In the genomic region with DNA sequence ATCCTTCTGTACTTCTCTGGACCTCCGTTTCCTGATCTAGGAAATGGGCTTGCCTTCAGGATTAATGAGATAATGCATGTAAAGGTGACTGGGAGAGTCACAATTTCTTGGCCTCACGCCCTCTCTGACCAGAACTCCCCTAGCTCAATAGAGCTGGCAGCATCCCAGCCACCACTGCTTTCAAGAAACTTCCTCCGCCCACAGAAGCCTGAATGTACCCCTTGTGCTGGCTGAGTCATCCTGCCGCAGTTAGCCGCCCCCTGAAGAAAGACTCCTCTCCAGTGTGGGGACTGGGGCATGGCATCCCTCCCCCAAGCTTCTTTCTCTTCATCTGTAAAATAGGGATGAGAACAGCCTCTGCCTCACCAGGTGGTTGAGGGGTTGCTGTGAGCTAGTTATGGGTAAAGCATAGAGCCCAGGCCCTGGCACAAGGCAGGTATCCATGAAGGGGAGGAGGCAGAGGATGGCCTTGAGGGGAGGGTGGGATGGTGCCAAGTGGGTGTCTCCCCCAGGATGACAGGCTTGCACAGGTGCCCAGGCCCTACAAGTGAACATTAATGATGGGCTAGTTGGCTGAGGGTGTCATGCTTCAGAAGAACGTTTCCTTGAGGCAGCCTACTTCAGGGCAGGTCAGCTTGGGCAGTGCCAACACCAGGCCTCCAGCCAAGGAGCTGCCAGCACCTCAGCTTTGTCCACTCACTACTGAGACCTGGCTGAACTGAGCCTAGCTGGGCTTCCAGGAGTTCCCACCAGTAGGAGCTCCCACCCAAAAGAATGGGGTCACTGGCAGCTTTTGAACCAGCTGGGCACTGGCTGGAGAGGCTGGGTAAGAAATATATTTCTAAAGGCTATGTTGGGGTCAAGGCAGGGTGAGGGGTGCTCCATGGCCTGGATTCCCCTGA, we compare ENCODE assay signal across 8 cellular contexts. TPM values are rescaled to one million over a fixed set of nuclear protein-coding genes. Genes with fewer than 3 reads are reported as not detected.
DNase-seq lines count a peak whose midpoint lies in the region; ATAC-seq, FAIRE-seq and TF ChIP-seq lines count a peak whose summit lies in the region.

No MANE protein-coding gene starts in this region.

- FAIRE-seq in H54 (lab: Jason Lieb, UNC): no peak

- no peak for TF ChIP-seq POLR2A in H54 (IDR thresholded peaks at IDR 0.05; ENCODE audit: low read depth, low read length)

- DNase-seq in Daoy (ENCODE audit: low read depth) (peak; percentile 98), fibroblast of gingiva (ENCODE audit: low read depth) (peak; percentile 50), renal cortical epithelial cell (ENCODE audit: low read depth) (peak; percentile 97), NCI-H82 (lab: John Stamatoyannopoulos, UW) (no peak), cerebellum (ENCODE audit: low spot score) (no peak), H54 (ENCODE audit: insufficient read length, low spot score) (no peak)
- peak; percentile 45 to 62 for DNase-seq in activated CD4-positive, alpha-beta T cell treated with anti-CD3 and anti-CD28 coated beads, Interleukin-2, amount 50 U/mL, for 48 hours

- peak; percentile 49 for ATAC-seq in HG02852 (IDR thresholded peaks at IDR 0.05; ENCODE audit: unreplicated experiment)

RNA-seq across cellular contexts. Expression of a gene that starts 3.5 kb away (rescaled TPM):
- total RNA-seq in Daoy (2014; rRNA removed; shearing (Covaris generic)): 94.7 and 103 TPM in 2 replicates
- total RNA-seq in renal cortical epithelial cell (92.0 and 249 TPM in 2 replicates), cerebellum (4.5 TPM)

RNA-seq across cellular contexts. Expression of a gene that starts 33.2 kb away (rescaled TPM):
- total RNA-seq in Daoy (2014; rRNA removed; shearing (Covaris generic)): 3.0 and 3.5 TPM in 2 replicates
- total RNA-seq in renal cortical epithelial cell (1.6 and 8.9 TPM in 2 replicates), cerebellum (2.5 TPM)

RNA-seq across cellular contexts. Expression of a gene that starts 33.3 kb away (rescaled TPM):
- total RNA-seq in Daoy (2014; rRNA removed; shearing (Covaris generic)): 118 and 119 TPM in 2 replicates
- total RNA-seq in renal cortical epithelial cell: 142 and 441 TPM in 2 replicates
- 10.1 TPM for total RNA-seq in cerebellum

Comparison
In these comparisons a context has a peak if more than half of its experiments do, and no peak if none do; other contexts are left out.
1. DNase-seq: peak in Daoy (single experiment), activated CD4-positive, alpha-beta T cell treated with anti-CD3 and anti-CD28 coated beads, Interleukin-2, amount 50 U/mL, for 48 hours (2 of 2), fibroblast of gingiva (single experiment) and renal cortical epithelial cell (single experiment); none in NCI-H82 (single experiment), cerebellum (single experiment) and H54 (single experiment).
2. RNA of a gene that starts 3.5 kb away (total RNA-seq): 94.7 to 103 TPM in Daoy and 92.0 to 249 TPM in renal cortical epithelial cell; 4.5 TPM in cerebellum (single experiment); every median in the first group is over 10 times any median in the second.
3. RNA of a gene that starts 33.3 kb away (total RNA-seq): 142 to 441 TPM in renal cortical epithelial cell and 118 to 119 TPM in Daoy; 10.1 TPM in cerebellum (single experiment); every median in the first group is over 10 times any median in the second.